1 cellular context compared by ENCODE assay signal in genomic region chr17:2146132-2146871, GRCh38.
TF ChIP-seq lines count a peak whose summit lies in the region.

No MANE protein-coding gene starts in this region.

TF ChIP-seq in HepG2, 621 proteins besides CTCF, POLR2A, EP300 and RAD21 (continued from another document):
- TF ChIP-seq, protein P1, sequence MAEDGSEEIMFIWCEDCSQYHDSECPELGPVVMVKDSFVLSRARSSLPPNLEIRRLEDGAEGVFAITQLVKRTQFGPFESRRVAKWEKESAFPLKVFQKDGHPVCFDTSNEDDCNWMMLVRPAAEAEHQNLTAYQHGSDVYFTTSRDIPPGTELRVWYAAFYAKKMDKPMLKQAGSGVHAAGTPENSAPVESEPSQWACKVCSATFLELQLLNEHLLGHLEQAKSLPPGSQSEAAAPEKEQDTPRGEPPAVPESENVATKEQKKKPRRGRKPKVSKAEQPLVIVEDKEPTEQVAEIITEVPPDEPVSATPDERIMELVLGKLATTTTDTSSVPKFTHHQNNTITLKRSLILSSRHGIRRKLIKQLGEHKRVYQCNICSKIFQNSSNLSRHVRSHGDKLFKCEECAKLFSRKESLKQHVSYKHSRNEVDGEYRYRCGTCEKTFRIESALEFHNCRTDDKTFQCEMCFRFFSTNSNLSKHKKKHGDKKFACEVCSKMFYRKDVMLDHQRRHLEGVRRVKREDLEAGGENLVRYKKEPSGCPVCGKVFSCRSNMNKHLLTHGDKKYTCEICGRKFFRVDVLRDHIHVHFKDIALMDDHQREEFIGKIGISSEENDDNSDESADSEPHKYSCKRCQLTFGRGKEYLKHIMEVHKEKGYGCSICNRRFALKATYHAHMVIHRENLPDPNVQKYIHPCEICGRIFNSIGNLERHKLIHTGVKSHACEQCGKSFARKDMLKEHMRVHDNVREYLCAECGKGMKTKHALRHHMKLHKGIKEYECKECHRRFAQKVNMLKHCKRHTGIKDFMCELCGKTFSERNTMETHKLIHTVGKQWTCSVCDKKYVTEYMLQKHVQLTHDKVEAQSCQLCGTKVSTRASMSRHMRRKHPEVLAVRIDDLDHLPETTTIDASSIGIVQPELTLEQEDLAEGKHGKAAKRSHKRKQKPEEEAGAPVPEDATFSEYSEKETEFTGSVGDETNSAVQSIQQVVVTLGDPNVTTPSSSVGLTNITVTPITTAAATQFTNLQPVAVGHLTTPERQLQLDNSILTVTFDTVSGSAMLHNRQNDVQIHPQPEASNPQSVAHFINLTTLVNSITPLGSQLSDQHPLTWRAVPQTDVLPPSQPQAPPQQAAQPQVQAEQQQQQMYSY (CRISPR knock-in tag; IDR thresholded peaks at IDR 0.05): no peak
- no peak for TF ChIP-seq ZSCAN20 (CRISPR knock-in tag; IDR thresholded peaks at IDR 0.05; ENCODE audit: borderline replicate concordance)
- no peak for TF ChIP-seq SNRNP70 (IDR thresholded peaks at IDR 0.05; ENCODE audit: low read depth, low read length)
- TF ChIP-seq RXRB (CRISPR knock-in tag; IDR thresholded peaks at IDR 0.05; ENCODE audit: borderline replicate concordance): peak; percentile 64
- TF ChIP-seq THAP11 (CRISPR knock-in tag; IDR thresholded peaks at IDR 0.05): no peak
- 0 out of 2 replicates have a peak, but pooled peaks have one; percentile 11 for TF ChIP-seq FOXA3 (CRISPR knock-in tag; IDR thresholded peaks at IDR 0.05)
- TF ChIP-seq NCOR1 (IDR thresholded peaks at IDR 0.05; ENCODE audit: borderline replicate concordance, low read length): no peak
- TF ChIP-seq BCL6 (CRISPR knock-in tag; IDR thresholded peaks at IDR 0.05): peak; percentile 58
- TF ChIP-seq, protein P2, sequence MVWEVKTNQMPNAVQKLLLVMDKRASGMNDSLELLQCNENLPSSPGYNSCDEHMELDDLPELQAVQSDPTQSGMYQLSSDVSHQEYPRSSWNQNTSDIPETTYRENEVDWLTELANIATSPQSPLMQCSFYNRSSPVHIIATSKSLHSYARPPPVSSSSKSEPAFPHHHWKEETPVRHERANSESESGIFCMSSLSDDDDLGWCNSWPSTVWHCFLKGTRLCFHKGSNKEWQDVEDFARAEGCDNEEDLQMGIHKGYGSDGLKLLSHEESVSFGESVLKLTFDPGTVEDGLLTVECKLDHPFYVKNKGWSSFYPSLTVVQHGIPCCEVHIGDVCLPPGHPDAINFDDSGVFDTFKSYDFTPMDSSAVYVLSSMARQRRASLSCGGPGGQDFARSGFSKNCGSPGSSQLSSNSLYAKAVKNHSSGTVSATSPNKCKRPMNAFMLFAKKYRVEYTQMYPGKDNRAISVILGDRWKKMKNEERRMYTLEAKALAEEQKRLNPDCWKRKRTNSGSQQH (CRISPR knock-in tag; IDR thresholded peaks at IDR 0.05; ENCODE audit: low read depth): no peak
- TF ChIP-seq, protein P3, sequence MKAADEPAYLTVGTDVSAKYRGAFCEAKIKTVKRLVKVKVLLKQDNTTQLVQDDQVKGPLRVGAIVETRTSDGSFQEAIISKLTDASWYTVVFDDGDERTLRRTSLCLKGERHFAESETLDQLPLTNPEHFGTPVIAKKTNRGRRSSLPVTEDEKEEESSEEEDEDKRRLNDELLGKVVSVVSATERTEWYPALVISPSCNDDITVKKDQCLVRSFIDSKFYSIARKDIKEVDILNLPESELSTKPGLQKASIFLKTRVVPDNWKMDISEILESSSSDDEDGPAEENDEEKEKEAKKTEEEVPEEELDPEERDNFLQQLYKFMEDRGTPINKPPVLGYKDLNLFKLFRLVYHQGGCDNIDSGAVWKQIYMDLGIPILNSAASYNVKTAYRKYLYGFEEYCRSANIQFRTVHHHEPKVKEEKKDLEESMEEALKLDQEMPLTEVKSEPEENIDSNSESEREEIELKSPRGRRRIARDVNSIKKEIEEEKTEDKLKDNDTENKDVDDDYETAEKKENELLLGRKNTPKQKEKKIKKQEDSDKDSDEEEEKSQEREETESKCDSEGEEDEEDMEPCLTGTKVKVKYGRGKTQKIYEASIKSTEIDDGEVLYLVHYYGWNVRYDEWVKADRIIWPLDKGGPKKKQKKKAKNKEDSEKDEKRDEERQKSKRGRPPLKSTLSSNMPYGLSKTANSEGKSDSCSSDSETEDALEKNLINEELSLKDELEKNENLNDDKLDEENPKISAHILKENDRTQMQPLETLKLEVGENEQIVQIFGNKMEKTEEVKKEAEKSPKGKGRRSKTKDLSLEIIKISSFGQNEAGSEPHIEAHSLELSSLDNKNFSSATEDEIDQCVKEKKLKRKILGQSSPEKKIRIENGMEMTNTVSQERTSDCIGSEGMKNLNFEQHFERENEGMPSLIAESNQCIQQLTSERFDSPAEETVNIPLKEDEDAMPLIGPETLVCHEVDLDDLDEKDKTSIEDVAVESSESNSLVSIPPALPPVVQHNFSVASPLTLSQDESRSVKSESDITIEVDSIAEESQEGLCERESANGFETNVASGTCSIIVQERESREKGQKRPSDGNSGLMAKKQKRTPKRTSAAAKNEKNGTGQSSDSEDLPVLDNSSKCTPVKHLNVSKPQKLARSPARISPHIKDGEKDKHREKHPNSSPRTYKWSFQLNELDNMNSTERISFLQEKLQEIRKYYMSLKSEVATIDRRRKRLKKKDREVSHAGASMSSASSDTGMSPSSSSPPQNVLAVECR (CRISPR knock-in tag; IDR thresholded peaks at IDR 0.05; ENCODE audit: borderline replicate concordance): no peak
- peak; percentile 79 for TF ChIP-seq PPARG (CRISPR knock-in tag; conservative IDR thresholded peaks at IDR 0.05)
- no peak for TF ChIP-seq ZBTB43 (CRISPR knock-in tag; conservative IDR thresholded peaks at IDR 0.05)
- no peak for TF ChIP-seq MEIS1 (CRISPR knock-in tag; IDR thresholded peaks at IDR 0.05; ENCODE audit: borderline replicate concordance)
- TF ChIP-seq CCDC6 (CRISPR knock-in tag; IDR thresholded peaks at IDR 0.05): no peak
- TF ChIP-seq, protein P4, sequence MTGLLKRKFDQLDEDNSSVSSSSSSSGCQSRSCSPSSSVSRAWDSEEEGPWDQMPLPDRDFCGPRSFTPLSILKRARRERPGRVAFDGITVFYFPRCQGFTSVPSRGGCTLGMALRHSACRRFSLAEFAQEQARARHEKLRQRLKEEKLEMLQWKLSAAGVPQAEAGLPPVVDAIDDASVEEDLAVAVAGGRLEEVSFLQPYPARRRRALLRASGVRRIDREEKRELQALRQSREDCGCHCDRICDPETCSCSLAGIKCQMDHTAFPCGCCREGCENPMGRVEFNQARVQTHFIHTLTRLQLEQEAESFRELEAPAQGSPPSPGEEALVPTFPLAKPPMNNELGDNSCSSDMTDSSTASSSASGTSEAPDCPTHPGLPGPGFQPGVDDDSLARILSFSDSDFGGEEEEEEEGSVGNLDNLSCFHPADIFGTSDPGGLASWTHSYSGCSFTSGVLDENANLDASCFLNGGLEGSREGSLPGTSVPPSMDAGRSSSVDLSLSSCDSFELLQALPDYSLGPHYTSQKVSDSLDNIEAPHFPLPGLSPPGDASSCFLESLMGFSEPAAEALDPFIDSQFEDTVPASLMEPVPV (CRISPR knock-in tag; IDR thresholded peaks at IDR 0.05): no peak
- TF ChIP-seq ZNF574 (CRISPR knock-in tag; IDR thresholded peaks at IDR 0.05): no peak
- no peak for TF ChIP-seq ZNF672 (CRISPR knock-in tag; IDR thresholded peaks at IDR 0.05)
- TF ChIP-seq HNF4G (IDR thresholded peaks at IDR 0.05; ENCODE audit: borderline replicate concordance, low read depth, low read length): peak; percentile 17; the same call in 1 of the 2 replicates
- TF ChIP-seq HNF4G (CRISPR knock-in tag; IDR thresholded peaks at IDR 0.05; ENCODE audit: borderline replicate concordance, low read depth): no peak
- TF ChIP-seq SALL2 (CRISPR knock-in tag; IDR thresholded peaks at IDR 0.05): no peak
- TF ChIP-seq HIC2 (CRISPR knock-in tag; IDR thresholded peaks at IDR 0.05; ENCODE audit: low read depth): no peak
- TF ChIP-seq, protein P5, sequence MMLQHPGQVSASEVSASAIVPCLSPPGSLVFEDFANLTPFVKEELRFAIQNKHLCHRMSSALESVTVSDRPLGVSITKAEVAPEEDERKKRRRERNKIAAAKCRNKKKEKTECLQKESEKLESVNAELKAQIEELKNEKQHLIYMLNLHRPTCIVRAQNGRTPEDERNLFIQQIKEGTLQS (CRISPR knock-in tag; IDR thresholded peaks at IDR 0.05): no peak
- no peak for TF ChIP-seq ZNF44 (CRISPR knock-in tag; IDR thresholded peaks at IDR 0.05)
- TF ChIP-seq FOXP1 (IDR thresholded peaks at IDR 0.05): no peak
- TF ChIP-seq FOXP1 (CRISPR knock-in tag; IDR thresholded peaks at IDR 0.05): peak; percentile 42; the same call in 1 of the 2 replicates
